15 cellular contexts compared by ENCODE assay signal in genomic region chr13:111916201-111916600, GRCh38.
DNase-seq lines count a peak whose midpoint lies in the region; TF ChIP-seq lines count a peak whose summit lies in the region.
"Had no signal": no experiment of that assay in that cellular context is flagged by ENCODE, and none has a peak within 500 bp of the region (broad histone marks: within the 10 kb centered on the region; RNA-seq: fewer than 3 reads in every experiment).

No MANE protein-coding gene starts in this region.

- H3K36me3 Mint-ChIP-seq in endodermal cell (ENCODE audit: low read depth) = no peaks in the 10 kb centered on the region
- H3K36me3 Mint-ChIP-seq: CD8-positive, alpha-beta memory T cell had no signal

- no peaks in the 10 kb centered on the region for H3K79me2 ChIP-seq in osteoblast (ENCODE audit: insufficient read depth, low read length)

- H3K27ac ChIP-seq in endodermal cell (ENCODE audit: low read depth, low read length) (no peak overlapping the region), osteoblast (ENCODE audit: low read depth, low read length) (no peak overlapping the region)
- H3K27ac ChIP-seq: BLaER1 had no signal

- H3K4me3 ChIP-seq in endodermal cell (ENCODE audit: low read length) (no peak overlapping the region), osteoblast (ENCODE audit: insufficient read depth, low read length) (no peak overlapping the region)
- H3K4me3 ChIP-seq: BLaER1, HAP-1 had no signal

- peaks cover 16% of the 10 kb centered on the region for H3K27me3 Mint-ChIP-seq in endodermal cell (ENCODE audit: insufficient read depth)

- no peaks in the 10 kb centered on the region for H4K20me1 ChIP-seq in osteoblast (ENCODE audit: insufficient read depth, low read length)
- H4K20me1 ChIP-seq: BLaER1 had no signal

- H3K4me3 Mint-ChIP-seq in endodermal cell = no peak overlapping the region
- H3K4me3 Mint-ChIP-seq: CD8-positive, alpha-beta memory T cell had no signal

- peak; percentile 21 for DNase-seq in activated effector memory CD4-positive, alpha-beta T cell treated with anti-CD3 and anti-CD28 coated beads, Interleukin-2, amount 50 U/mL, for 16 hours
- no peak for DNase-seq in activated effector memory CD4-positive, alpha-beta T cell treated with Interleukin-2 at 50 U/mL for 16 hours
- DNase-seq in endodermal cell = peak; percentile 13
- peak; percentile 22 for DNase-seq in osteoblast (ENCODE audit: insufficient read length, low spot score, missing footprints)
- peak; percentile 23 for DNase-seq in ureter (ENCODE audit: low spot score)
- DNase-seq in UCSD-AML1 (lab: John Stamatoyannopoulos, UW; ENCODE audit: unreplicated experiment) = no peak
- no peak for DNase-seq in globus pallidus (ENCODE audit: low spot score)
- DNase-seq: 8988T; AML-193; CD8-positive, alpha-beta memory T cell; DMS53; GF-D8; GOT3 had no signal

- TF ChIP-seq CTCF in endodermal cell (conservative IDR thresholded peaks at IDR 0.05) (no peak), osteoblast (IDR thresholded peaks at IDR 0.05; ENCODE audit: extremely low read depth, low read depth, low read length) (no peak)

- no peaks in the 10 kb centered on the region for H3K9me3 Mint-ChIP-seq in endodermal cell

- H3K36me3 ChIP-seq in endodermal cell (ENCODE audit: control insufficient read depth, insufficient read depth, low read length) (no peaks in the 10 kb centered on the region), osteoblast (ENCODE audit: insufficient read depth, low read length) (no peaks in the 10 kb centered on the region)
- H3K36me3 ChIP-seq: BLaER1, HAP-1 had no signal

- no peak overlapping the region for H2AFZ ChIP-seq in osteoblast (ENCODE audit: low read length)

- H3K9ac ChIP-seq in endodermal cell (ENCODE audit: extremely low read depth, low read length, poor library complexity, severe bottlenecking) = no peak overlapping the region
- H3K9ac ChIP-seq: BLaER1 had no signal

- H3K27me3 ChIP-seq in endodermal cell (ENCODE audit: control insufficient read depth, insufficient read depth, low read length, poor library complexity, severe bottlenecking) = no peaks in the 10 kb centered on the region
- H3K27me3 ChIP-seq in osteoblast (ENCODE audit: insufficient read depth, low read length) = no peaks in the 10 kb centered on the region
- H3K27me3 ChIP-seq: BLaER1 had no signal

- 92 to 96% methylated on average over 5 to 6 of the region's 6 CpGs for WGBS in endodermal cell (ENCODE audit: insufficient coverage in 1 of 2, insufficient read length in 1 of 2), 2 experiments

- no peak overlapping the region for H3K27ac Mint-ChIP-seq in endodermal cell

- no peaks in the 10 kb centered on the region for H3K4me1 Mint-ChIP-seq in endodermal cell
- H3K4me1 Mint-ChIP-seq: CD8-positive, alpha-beta memory T cell had no signal

- H3K9me3 ChIP-seq in endodermal cell (ENCODE audit: control insufficient read depth, low read length) (no peaks in the 10 kb centered on the region), osteoblast (ENCODE audit: low read depth, low read length) (no peaks in the 10 kb centered on the region)
- H3K9me3 ChIP-seq: BLaER1, HAP-1 had no signal

- no peak overlapping the region for H3K4me2 ChIP-seq in osteoblast (ENCODE audit: insufficient read depth, low read length)
- H3K4me2 ChIP-seq: BLaER1 had no signal

- H3K4me1 ChIP-seq in endodermal cell (ENCODE audit: control insufficient read depth, insufficient read depth, low read length) (no peaks in the 10 kb centered on the region), osteoblast (ENCODE audit: insufficient read depth, low read length) (no peaks in the 10 kb centered on the region)
- H3K4me1 ChIP-seq: BLaER1, HAP-1 had no signal

Comparison
In these comparisons a context has a peak if more than half of its experiments do, and no peak if none do; other contexts are left out.
1. DNase-seq: peak in activated effector memory CD4-positive, alpha-beta T cell treated with anti-CD3 and anti-CD28 coated beads, Interleukin-2, amount 50 U/mL, for 16 hours (single experiment), endodermal cell (single experiment), osteoblast (single experiment) and ureter (single experiment); none in activated effector memory CD4-positive, alpha-beta T cell treated with Interleukin-2 at 50 U/mL for 16 hours (single experiment), UCSD-AML1 (single experiment) and globus pallidus (single experiment).